ENCODE assay signal across 8 cellular contexts in the genomic region with DNA sequence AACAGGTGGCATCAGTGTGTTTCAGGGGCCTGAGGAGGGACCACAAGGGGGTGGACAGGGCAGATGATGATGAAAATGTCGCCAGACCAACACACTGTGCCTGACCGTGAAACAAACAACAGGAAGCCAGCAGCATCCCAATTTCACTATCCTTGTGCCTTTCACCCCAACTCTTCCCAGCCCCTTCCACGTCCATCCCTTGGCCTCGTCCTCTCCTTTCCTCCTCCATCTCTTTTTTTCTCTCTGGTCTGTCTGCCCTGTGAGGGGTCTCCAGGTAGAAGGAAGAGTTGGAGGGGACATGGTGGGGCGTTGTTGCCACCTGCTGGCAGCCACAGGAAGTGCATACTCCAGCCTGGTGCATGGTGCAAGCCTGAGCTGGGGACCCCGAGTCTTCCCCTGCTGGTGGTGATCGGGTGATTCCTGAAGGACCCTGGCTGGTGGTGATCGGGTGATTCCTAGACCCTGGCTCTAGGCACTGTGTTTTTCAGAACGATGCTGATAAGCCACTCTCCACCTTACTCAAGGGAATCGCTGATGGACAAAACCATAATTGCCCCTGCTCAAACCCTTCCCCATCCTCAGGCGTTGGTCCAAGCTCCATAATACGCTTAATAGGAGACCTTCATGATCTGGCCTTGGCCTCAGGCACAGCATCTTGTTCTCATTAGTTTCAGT. TPM values are rescaled to one million over a fixed set of nuclear protein-coding genes. Genes with fewer than 3 reads are reported as not detected.
DNase-seq lines count a peak whose midpoint lies in the region; ATAC-seq, FAIRE-seq and TF ChIP-seq lines count a peak whose summit lies in the region.

No MANE protein-coding gene starts in this region.

- peak; percentile 70 for FAIRE-seq in GM19239 (lab: Jason Lieb, UNC)

- H3K4me3 Mint-ChIP-seq in endothelial cell (ENCODE audit: unreplicated experiment) (no peak overlapping the region), natural killer cell (no peak overlapping the region)

- TF ChIP-seq CTCF in AG09309 (IDR thresholded peaks at IDR 0.05; ENCODE audit: control insufficient read depth, insufficient read depth, low read depth, low read length, missing control alignments) (peak; percentile 96), endothelial cell (IDR thresholded peaks at IDR 0.05; ENCODE audit: unreplicated experiment) (peak; percentile 91), natural killer cell (IDR thresholded peaks at IDR 0.05) (peak; percentile 95)

- no peak for DNase-seq in AG09309 (ENCODE audit: low read depth)
- DNase-seq in GM19239 (ENCODE audit: insufficient read length, low spot score): peak; percentile 75
- peak; percentile 74 for DNase-seq in NCI-H69 (lab: John Stamatoyannopoulos, UW)
- DNase-seq in activated CD8-positive, alpha-beta memory T cell treated with anti-CD3 and anti-CD28 coated beads for 24 hours: peak; percentile 86
- peak; percentile 83 for DNase-seq in endothelial cell (ENCODE audit: low spot score)
- peak; percentile 57 for DNase-seq in natural killer cell
- DNase-seq in superior temporal gyrus (ENCODE audit: extremely low spot score): peak; percentile 72

- H3K4me3 ChIP-seq in AG09309 (ENCODE audit: control insufficient read depth, low read depth, low read length): no peak overlapping the region

- peaks cover 5% of the 10 kb centered on the region for H3K36me3 Mint-ChIP-seq in endothelial cell (ENCODE audit: low read depth, unreplicated experiment)
- no peaks in the 10 kb centered on the region for H3K36me3 Mint-ChIP-seq in natural killer cell

- H3K4me1 Mint-ChIP-seq in endothelial cell (ENCODE audit: unreplicated experiment) (peaks cover 11% of the 10 kb centered on the region), natural killer cell (peaks cover 15 to 16% of the 10 kb centered on the region in 2 donors)

- H3K9me3 Mint-ChIP-seq in endothelial cell (ENCODE audit: unreplicated experiment): no peaks in the 10 kb centered on the region
- H3K9me3 Mint-ChIP-seq in natural killer cell: no peaks in the 10 kb centered on the region

- H3K27me3 Mint-ChIP-seq in endothelial cell (ENCODE audit: unreplicated experiment) (peaks cover 8% of the 10 kb centered on the region), natural killer cell (ENCODE audit: low read depth in 2 of 2) (peaks cover 0 to 2% of the 10 kb centered on the region in 2 donors)

- intact Hi-C loops in natural killer cell (cut with micrococcal nuclease): loop anchor here (5.0 to 10.0 kb wide), 4 partner anchors 63 to 455 kb away; a partner anchor contains a TSS

- no peak overlapping the region for H3K27ac Mint-ChIP-seq in endothelial cell (ENCODE audit: unreplicated experiment)
- H3K27ac Mint-ChIP-seq in natural killer cell: no peak overlapping the region

- peak; percentile 50 to 64 (median 57) for ATAC-seq in natural killer cell
- no peak for ATAC-seq in HG03039 (IDR thresholded peaks at IDR 0.05; ENCODE audit: unreplicated experiment)

RNA-seq across cellular contexts. Expression of a gene that starts 21.7 kb away (rescaled TPM):
- total RNA-seq in endothelial cell (ENCODE audit: unreplicated experiment) (111 TPM), natural killer cell (100 to 1,000 TPM; 117 to 147 (median 143) TPM)

RNA-seq across cellular contexts. Expression of a gene that starts 25.1 kb away (rescaled TPM):
- total RNA-seq in endothelial cell (ENCODE audit: unreplicated experiment): 11.0 TPM
- 1 to 10 TPM in 2 of 3 donors, under 1 TPM in 1; 0.72 to 1.5 (median 1.3) TPM for total RNA-seq in natural killer cell
